22 cellular contexts compared by ENCODE assay signal in the genomic region with DNA sequence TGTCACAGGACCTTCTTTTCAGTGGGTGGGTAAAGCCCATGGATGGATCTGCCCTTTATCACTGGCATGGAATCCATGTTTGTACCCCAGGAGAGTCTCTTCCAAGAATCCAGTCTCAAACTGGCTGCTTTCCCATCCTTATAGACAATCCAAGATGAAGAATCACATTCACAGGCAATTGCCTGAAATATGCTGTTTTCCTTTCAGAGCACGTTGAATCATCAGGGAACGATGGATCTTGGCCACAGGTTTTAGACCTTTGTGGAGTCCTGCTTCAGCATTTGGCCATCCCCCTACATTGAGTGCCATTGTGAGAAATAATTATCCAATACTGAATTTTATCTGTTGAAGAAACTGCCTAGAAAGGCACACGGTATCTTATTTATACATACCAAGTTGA.
"Had no signal": no experiment of that assay in that cellular context is flagged by ENCODE, and none has a peak within 500 bp of the region (broad histone marks: within the 10 kb centered on the region; RNA-seq: fewer than 3 reads in every experiment).

No MANE protein-coding gene starts in this region.

- DNase-seq: activated CD4-positive, alpha-beta memory T cell treated with anti-CD3 and anti-CD28 coated beads, Interleukin-2, amount 10 ng/mL, durations not matched to agents 7 days and 5 days; activated CD4-positive, alpha-beta T cell treated with anti-CD3 and anti-CD28 coated beads, Interleukin-2, amount 50 U/mL, for 1 hour; activated CD4-positive, CD25-positive, alpha-beta regulatory T cell; activated gamma-delta T cell; activated naive CD4-positive, alpha-beta T cell treated with anti-CD3 and anti-CD28 coated beads for 36 hours; activated T-cell treated with anti-CD3 and anti-CD28 coated beads for 4 hours; activated T-cell treated with anti-CD3 and anti-CD28 coated beads, Interleukin-2, amount 50 U/mL, for 48 hours; amygdala; caudate nucleus; MM.1S; NCI-H1105; NCI-H1436 treated with DMSO at 0.1 percent for 48 hours; NCI-H187; NCI-H2081; NCI-H524; PC-9; SHP77 treated with DMSO at 0.1 percent for 48 hours; T-helper 1 cell had no signal

- H3K4me2 ChIP-seq: KMS-11, PC-9 had no signal

- ATAC-seq: activated T-helper 17 cell treated with anti-CD3 and anti-CD28 coated beads, Interleukin-2, amount 50 U/mL, for 72 hours had no signal

- H3K27me3 Mint-ChIP-seq: activated CD4-positive, alpha-beta memory T cell treated with anti-CD3 and anti-CD28 coated beads, Interleukin-2, amount 10 ng/mL, durations not matched to agents 7 days and 5 days; activated naive CD8-positive, alpha-beta T cell had no signal

- H2AFZ ChIP-seq: PC-9 had no signal

- H3K9ac ChIP-seq: KMS-11 had no signal

- H3K36me3 Mint-ChIP-seq: activated naive CD8-positive, alpha-beta T cell had no signal

- H3K27ac Mint-ChIP-seq: activated CD4-positive, alpha-beta memory T cell treated with anti-CD3 and anti-CD28 coated beads, Interleukin-2, amount 10 ng/mL, durations not matched to agents 7 days and 5 days; activated naive CD4-positive, alpha-beta T cell treated with anti-CD3 and anti-CD28 coated beads for 36 hours; activated naive CD8-positive, alpha-beta T cell; activated T-helper 17 cell treated with anti-CD3 and anti-CD28 coated beads, Interleukin-2, amount 50 U/mL, for 72 hours had no signal

- H3K4me3 Mint-ChIP-seq: activated CD4-positive, alpha-beta memory T cell treated with anti-CD3 and anti-CD28 coated beads, Interleukin-2, amount 10 ng/mL, durations not matched to agents 7 days and 5 days; activated naive CD4-positive, alpha-beta T cell treated with anti-CD3 and anti-CD28 coated beads for 36 hours; activated naive CD8-positive, alpha-beta T cell; activated T-helper 17 cell treated with anti-CD3 and anti-CD28 coated beads, Interleukin-2, amount 50 U/mL, for 72 hours had no signal

- H3K27ac ChIP-seq: KMS-11, PC-9, VCaP had no signal

- H3K4me1 Mint-ChIP-seq: activated CD4-positive, alpha-beta memory T cell treated with anti-CD3 and anti-CD28 coated beads, Interleukin-2, amount 10 ng/mL, durations not matched to agents 7 days and 5 days; activated T-helper 17 cell treated with anti-CD3 and anti-CD28 coated beads, Interleukin-2, amount 50 U/mL, for 72 hours had no signal

- H3K9me3 Mint-ChIP-seq: activated CD4-positive, alpha-beta memory T cell treated with anti-CD3 and anti-CD28 coated beads, Interleukin-2, amount 10 ng/mL, durations not matched to agents 7 days and 5 days had no signal

- H3K4me3 ChIP-seq: PC-9 had no signal
